In genomic region chr2:71882236-71882946, GRCh38 we compare ENCODE assay signal across 1 cellular context.
TF ChIP-seq lines count a peak whose summit lies in the region.

No MANE protein-coding gene starts in this region.

TF ChIP-seq in K562, 482 proteins besides CTCF, POLR2A, EP300 and RAD21:
- no peak for TF ChIP-seq ZBTB9 (CRISPR knock-in tag; IDR thresholded peaks at IDR 0.05)
- TF ChIP-seq RBM25 (IDR thresholded peaks at IDR 0.05; ENCODE audit: low read depth, low read length, severe bottlenecking): no peak
- TF ChIP-seq SMAD1 (IDR thresholded peaks at IDR 0.05; ENCODE audit: low read depth, low read length, partially characterized antibody): no peak
- TF ChIP-seq E2F3 (CRISPR knock-in tag; IDR thresholded peaks at IDR 0.05): no peak
- no peak for TF ChIP-seq NFRKB (IDR thresholded peaks at IDR 0.05; ENCODE audit: low read depth)
